In genomic region chr12:80161612-80162011, GRCh38 we compare ENCODE assay signal across 27 cellular contexts.
"Had no signal": no experiment of that assay in that cellular context is flagged by ENCODE, and none has a peak within 500 bp of the region (broad histone marks: within the 10 kb centered on the region; RNA-seq: fewer than 3 reads in every experiment).

No MANE protein-coding gene starts in this region.

- H3K4me2 ChIP-seq: neural progenitor cell, smooth muscle cell had no signal

- H3K27me3 ChIP-seq: brain microvascular endothelial cell, heart left ventricle, left lung, neural progenitor cell, tibial nerve had no signal

- DNase-seq: activated CD4-positive, alpha-beta memory T cell treated with anti-CD3 and anti-CD28 coated beads for 36 hours; activated CD4-positive, alpha-beta T cell treated with anti-CD3 and anti-CD28 coated beads, Interleukin-2, amount 10 ng/mL, durations not matched to agents 24 days and 14 days; activated CD8-positive, alpha-beta memory T cell treated with anti-CD3 and anti-CD28 coated beads, Interleukin-2, amount 50 U/mL, for 4 hours; activated gamma-delta T cell; activated naive CD4-positive, alpha-beta T cell treated with anti-CD3 and anti-CD28 coated beads, Interleukin-2, amount 10 ng/mL, durations not matched to agents 7 days and 5 days; activated naive CD8-positive, alpha-beta T cell treated with anti-CD3 and anti-CD28 coated beads, Interleukin-2, amount 10 ng/mL, durations not matched to agents 7 days and 5 days; activated T-cell treated with anti-CD3 and anti-CD28 coated beads, Interleukin-2, amount 50 U/mL, for 1 hour; amniotic stem cell; brain microvascular endothelial cell; heart left ventricle; kidney glomerular epithelial cell; left lung; lower lobe of right lung; mesendoderm; natural killer cell; occipital lobe; psoas muscle; stimulated activated CD4-positive, alpha-beta T cell treated with anti-CD3 and anti-CD28 coated beads, Interleukin-1b, Interleukin-23, amount 100 ng/mL, for 48 hours; stimulated activated naive B cell treated with anti-CD40 and anti-IgM and Interleukin-4, amounts not matched to agents 10 μg/mL and 1 μg/mL and 100 μg/mL, for 72 hours; T-helper 17 cell; T1000; WERI-Rb-1 had no signal

- H3K4me1 ChIP-seq: heart left ventricle, left lung, lower lobe of right lung, parathyroid adenoma, psoas muscle, tibial nerve had no signal

- H3K9me3 ChIP-seq: heart left ventricle, left lung, lower lobe of right lung, psoas muscle, tibial nerve had no signal

- ATAC-seq: activated CD4-positive, CD25-positive, alpha-beta regulatory T cell treated with anti-CD3 and anti-CD28 coated beads, Interleukin-2, amount 50 U/mL, for 24 hours; heart left ventricle; left lung; lower lobe of right lung; natural killer cell; psoas muscle; stimulated activated naive B cell treated with anti-CD40 and anti-IgM and Interleukin-4, amounts not matched to agents 10 μg/mL and 1 μg/mL and 100 μg/mL, for 72 hours; T-helper 17 cell had no signal

- H3K9ac ChIP-seq: neural progenitor cell, parathyroid adenoma had no signal

- H3K79me2 ChIP-seq: parathyroid adenoma had no signal

- H3K27ac ChIP-seq: brain microvascular endothelial cell, heart left ventricle, left lung, lower lobe of right lung, neural progenitor cell, parathyroid adenoma, psoas muscle, tibial nerve, WERI-Rb-1 had no signal

- H3K36me3 ChIP-seq: brain microvascular endothelial cell, heart left ventricle, left lung, lower lobe of right lung, neural progenitor cell, tibial nerve, WERI-Rb-1 had no signal

- H3K4me3 ChIP-seq: heart left ventricle, left lung, lower lobe of right lung, neural progenitor cell, psoas muscle, smooth muscle cell, tibial nerve had no signal

- H2AFZ ChIP-seq: neural progenitor cell, parathyroid adenoma had no signal
